ENCODE assay signal across 11 cellular contexts in genomic region chr22:27105142-27106025, GRCh38.
DNase-seq lines count a peak whose midpoint lies in the region; ATAC-seq and TF ChIP-seq lines count a peak whose summit lies in the region.
"Had no signal": no experiment of that assay in that cellular context is flagged by ENCODE, and none has a peak within 500 bp of the region (broad histone marks: within the 10 kb centered on the region; RNA-seq: fewer than 3 reads in every experiment).

No MANE protein-coding gene starts in this region.

- no peak for TF ChIP-seq CTCF in fibroblast of pulmonary artery (IDR thresholded peaks at IDR 0.05; ENCODE audit: low read length, missing control alignments)

- in situ Hi-C loops in ACHN (cut with HindIII; ENCODE audit: low pct_ligation_motif_present, low pct_unique_long_range_greater_than_20kb, low sequenced_read_pairs) = no loop called here

- H3K4me3 ChIP-seq in fibroblast of pulmonary artery (replicated peaks; ENCODE audit: low read depth, low read length) = no peak overlapping the region

- intact Hi-C loops in posterior cingulate gyrus (cut with DNase I) = no loop called here

- DNase-seq in AG08396 (ENCODE audit: low spot score) (peak; percentile 75), RPMI7951 (ENCODE audit: low read depth) (peak; percentile 92), fibroblast of pulmonary artery (ENCODE audit: low read depth) (peak; percentile 92), posterior cingulate gyrus (peak in 7 of 10 donors; percentile 32 to 88 (median 59)), GM19240 (ENCODE audit: insufficient read length, low spot score) (no peak), ACHN (no peak)
- DNase-seq in stimulated activated CD4-positive, alpha-beta T cell treated with anti-CD3 and anti-CD28 coated beads, Interleukin-15, amount 100 ng/mL, for 24 hours = no peak
- DNase-seq: natural killer cell had no signal

- ATAC-seq in HG02870 (IDR thresholded peaks at IDR 0.05; ENCODE audit: unreplicated experiment) = no peak
- ATAC-seq: activated naive CD4-positive, alpha-beta T cell treated with anti-CD3 and anti-CD28 coated beads, Interleukin-2, amount 50 U/mL, for 72 hours; natural killer cell; WTC11 had no signal

Comparison
In these comparisons a context has a peak if more than half of its experiments do, and no peak if none do; other contexts are left out.
1. DNase-seq: peak in AG08396 (single experiment), RPMI7951 (single experiment), fibroblast of pulmonary artery (single experiment) and posterior cingulate gyrus (7 of 10); none in GM19240 (single experiment), stimulated activated CD4-positive, alpha-beta T cell treated with anti-CD3 and anti-CD28 coated beads, Interleukin-15, amount 100 ng/mL, for 24 hours (single experiment) and ACHN (single experiment).